ENCODE assay signal across 8 cellular contexts in genomic region chr13:106561551-106562170, GRCh38. TPM values are rescaled to one million over a fixed set of nuclear protein-coding genes. Genes with fewer than 3 reads are reported as not detected.
A peak's percentile ranks its signal among the peaks of the same experiment; 100 is the strongest.
DNase-seq lines count a peak whose midpoint lies in the region; ATAC-seq and TF ChIP-seq lines count a peak whose summit lies in the region.

No MANE protein-coding gene starts in this region.

- CTCF ChIA-PET in activated CD4-positive, alpha-beta T cell treated with anti-CD3 and anti-CD28 coated beads for 36 hours (lab: Charles Lee), result interaction anchor here (0.7 kb wide), 1 partner anchor 59 kb away, joined by 3 read pairs; no protein-coding TSS in a partner anchor

- H3K4me1 Mint-ChIP-seq in activated CD4-positive, alpha-beta T cell treated with anti-CD3 and anti-CD28 coated beads for 36 hours, result peaks cover 67% of the 10 kb centered on the region

- H3K27me3 ChIP-seq in foreskin keratinocyte, result no peaks in the 10 kb centered on the region

- H3K27ac ChIP-seq in foreskin keratinocyte, result no peak overlapping the region

- intact Hi-C loops in activated CD4-positive, alpha-beta T cell treated with anti-CD3 and anti-CD28 coated beads for 36 hours (cut with DNase I, micrococcal nuclease), result loop anchor here in 1 of 2 experiments (2.0 kb wide), 1 partner anchor 25 kb away; no protein-coding TSS in a partner anchor

- no peaks in the 10 kb centered on the region for H3K9me3 Mint-ChIP-seq in activated CD4-positive, alpha-beta T cell treated with anti-CD3 and anti-CD28 coated beads for 36 hours (ENCODE audit: low read depth)

- ATAC-seq in GM18520 (IDR thresholded peaks at IDR 0.05; ENCODE audit: unreplicated experiment), result peak; percentile 83
- ATAC-seq in HG02840 (IDR thresholded peaks at IDR 0.05; ENCODE audit: low FRiP score, unreplicated experiment), result peak; percentile 89
- peak; percentile 87 for ATAC-seq in activated CD4-positive, alpha-beta T cell treated with anti-CD3 and anti-CD28 coated beads for 36 hours
- ATAC-seq in foreskin keratinocyte, result peak; percentile 32

- peaks cover 46% of the 10 kb centered on the region for H3K36me3 Mint-ChIP-seq in activated CD4-positive, alpha-beta T cell treated with anti-CD3 and anti-CD28 coated beads for 36 hours (ENCODE audit: low read depth)

- DNase-seq in activated CD4-positive, alpha-beta T cell treated with anti-CD3 and anti-CD28 coated beads for 36 hours, result peak; percentile 80
- DNase-seq in foreskin keratinocyte, result no peak
- DNase-seq in stimulated activated CD4-positive, alpha-beta T cell treated with anti-CD3 and anti-CD28 coated beads, Interleukin-12 subunit alpha, Interleukin-12 subunit beta, amount 100 ng/mL, for 4 hours, result peak; percentile 27
- no peak for DNase-seq in NCI-H1048 (lab: John Stamatoyannopoulos, UW)
- DNase-seq in NCI-H510A treated with DMSO at 0.1 percent for 48 hours (lab: John Stamatoyannopoulos, UW), result no peak
- no peak for DNase-seq in NCI-H510A (lab: John Stamatoyannopoulos, UW)

- H3K4me1 ChIP-seq in foreskin keratinocyte, result peaks cover 22% of the 10 kb centered on the region

- H3K27ac Mint-ChIP-seq in activated CD4-positive, alpha-beta T cell treated with anti-CD3 and anti-CD28 coated beads for 36 hours, result peak overlapping the region; percentile 68

- POLR2A ChIA-PET in activated CD4-positive, alpha-beta T cell treated with anti-CD3 and anti-CD28 coated beads for 36 hours (lab: Charles Lee), result interaction anchor here (0.6 kb wide), 1 partner anchor 19 kb away, joined by 3 read pairs; no protein-coding TSS in a partner anchor

- no peaks in the 10 kb centered on the region for H3K27me3 Mint-ChIP-seq in activated CD4-positive, alpha-beta T cell treated with anti-CD3 and anti-CD28 coated beads for 36 hours

- no peak for TF ChIP-seq CTCF in foreskin keratinocyte (conservative IDR thresholded peaks at IDR 0.05)

- H3K4me3 Mint-ChIP-seq in activated CD4-positive, alpha-beta T cell treated with anti-CD3 and anti-CD28 coated beads for 36 hours, result no peak overlapping the region

RNA-seq across cellular contexts. Expression of gene ARGLU1, which starts 6.3 kb away (rescaled TPM):
- total RNA-seq in activated CD4-positive, alpha-beta T cell treated with anti-CD3 and anti-CD28 coated beads for 36 hours, result 10 to 100 TPM; 68.8 to 94.2 TPM
- 43.8 and 50.2 TPM in 2 replicates for total RNA-seq in foreskin keratinocyte
- 25.3 and 31.0 TPM in 2 replicates for polyA plus RNA-seq in foreskin keratinocyte

RNA-seq across cellular contexts. Expression of gene EFNB2, which starts 26.2 kb away (rescaled TPM):
- total RNA-seq in activated CD4-positive, alpha-beta T cell treated with anti-CD3 and anti-CD28 coated beads for 36 hours, result under 1 TPM; 0.05 to 0.14 TPM
- total RNA-seq in foreskin keratinocyte, result 65.1 and 66.2 TPM in 2 replicates
- 21.9 and 23.7 TPM in 2 replicates for polyA plus RNA-seq in foreskin keratinocyte

Comparison
In these comparisons a context has a peak if more than half of its experiments do, and no peak if none do; other contexts are left out.
1. ATAC-seq: peak in every context shown above with its lines; median percentile 89 in HG02840; 87 in activated CD4-positive, alpha-beta T cell treated with anti-CD3 and anti-CD28 coated beads for 36 hours; 83 in GM18520; 32 in foreskin keratinocyte.
2. DNase-seq: peak in activated CD4-positive, alpha-beta T cell treated with anti-CD3 and anti-CD28 coated beads for 36 hours (single experiment) and stimulated activated CD4-positive, alpha-beta T cell treated with anti-CD3 and anti-CD28 coated beads, Interleukin-12 subunit alpha, Interleukin-12 subunit beta, amount 100 ng/mL, for 4 hours (single experiment); none in foreskin keratinocyte (0 of 2), NCI-H1048 (single experiment), NCI-H510A treated with DMSO at 0.1 percent for 48 hours (single experiment) and NCI-H510A (single experiment).
3. RNA of gene EFNB2, which starts 26.2 kb away (total RNA-seq): 65.1 to 66.2 TPM in foreskin keratinocyte; 0.05 to 0.14 TPM in activated CD4-positive, alpha-beta T cell treated with anti-CD3 and anti-CD28 coated beads for 36 hours; every median in the first group is over 10 times any median in the second.